Comparison of ENCODE assay signal across 1 cellular context in genomic region chr20:63854766-63855362, GRCh38.
TF ChIP-seq lines count a peak whose summit lies in the region.

No MANE protein-coding gene starts in this region.

TF ChIP-seq in WTC11, 78 proteins besides CTCF, POLR2A, EP300 and RAD21 (continued from another document):
- TF ChIP-seq ZNF532 (CRISPR knock-in tag; IDR thresholded peaks at IDR 0.05; ENCODE audit: borderline replicate concordance): no peak
- TF ChIP-seq EMX1 (CRISPR knock-in tag; IDR thresholded peaks at IDR 0.05): no peak
- TF ChIP-seq OVOL2 (CRISPR knock-in tag; IDR thresholded peaks at IDR 0.05; ENCODE audit: borderline replicate concordance): no peak
